In genomic region chr1:24091971-24092482, GRCh38 we compare ENCODE assay signal across 23 cellular contexts. TPM values are rescaled to one million over a fixed set of nuclear protein-coding genes. Genes with fewer than 3 reads are reported as not detected.
"Had no signal": no experiment of that assay in that cellular context is flagged by ENCODE, and none has a peak within 500 bp of the region (broad histone marks: within the 10 kb centered on the region; RNA-seq: fewer than 3 reads in every experiment).

No MANE protein-coding gene starts in this region.

- H3K27me3 ChIP-seq: adrenal gland, breast epithelium, tibial nerve, uterus had no signal

- H3K9me3 ChIP-seq: adrenal gland, breast epithelium, left lung, SK-N-SH, tibial nerve, uterus had no signal

- H3K27ac Mint-ChIP-seq: nephron progenitor cell, progenitor cell of endocrine pancreas had no signal

- H3K4me3 Mint-ChIP-seq: nephron progenitor cell had no signal

- H3K36me3 ChIP-seq: adrenal gland, breast epithelium, left lung, tibial nerve, uterus had no signal

- ATAC-seq: left lung had no signal

- DNase-seq: activated CD8-positive, alpha-beta memory T cell treated with anti-CD3 and anti-CD28 coated beads for 24 hours; activated CD8-positive, alpha-beta memory T cell treated with anti-CD3 and anti-CD28 coated beads, Interleukin-2, amount 50 U/mL, for 48 hours; activated naive CD4-positive, alpha-beta T cell treated with anti-CD3 and anti-CD28 coated beads, Interleukin-2, amount 50 U/mL, for 16 hours; adrenal gland; erythroblast; foreskin melanocyte; hypothalamus; islet precursor cell; left lung; nephron progenitor cell; SHP77 treated with DMSO at 0.1 percent for 48 hours; SK-N-SH; stimulated activated CD4-positive, alpha-beta T cell treated with anti-CD3 and anti-CD28 coated beads, Interleukin-4, amount 100 ng/mL, for 24 hours; stimulated activated naive CD4-positive, alpha-beta T cell treated with Interleukin-2 at 50 U/mL for 16 hours; T-helper 1 cell; uterus had no signal

- H3K27ac ChIP-seq: adrenal gland, breast epithelium, coronary artery, left lung, skin epidermis, tibial nerve, uterus had no signal

- H3K4me1 ChIP-seq: adrenal gland, breast epithelium, left lung, tibial nerve, uterus had no signal

- H3K4me3 ChIP-seq: adrenal gland, breast epithelium, coronary artery, left lung, skin epidermis, tibial nerve, uterus had no signal

- H3K9me3 Mint-ChIP-seq: nephron progenitor cell had no signal

RNA-seq across cellular contexts. Expression of gene IL22RA1, which starts 50.9 kb away (rescaled TPM):
- total RNA-seq: astrocyte, myocyte, tibial nerve had no signal
